10 cellular contexts compared by ENCODE assay signal in genomic region chr10:116470768-116471415, GRCh38. TPM values are rescaled to one million over a fixed set of nuclear protein-coding genes. Genes with fewer than 3 reads are reported as not detected.
A peak's percentile ranks its signal among the peaks of the same experiment; 100 is the strongest.
DNase-seq lines count a peak whose midpoint lies in the region; ATAC-seq, FAIRE-seq and TF ChIP-seq lines count a peak whose summit lies in the region.
"Had no signal": no experiment of that assay in that cellular context is flagged by ENCODE, and none has a peak within 500 bp of the region (broad histone marks: within the 10 kb centered on the region; RNA-seq: fewer than 3 reads in every experiment).

No MANE protein-coding gene starts in this region.

- H3K4me1 Mint-ChIP-seq in mesothelial cell of epicardium: peaks cover 20% of the 10 kb centered on the region

- H3K27me3 ChIP-seq in H7 (ENCODE audit: control insufficient read depth, insufficient read depth, low read length): no peaks in the 10 kb centered on the region

- H3K9me3 Mint-ChIP-seq in mesothelial cell of epicardium: peaks cover 7% of the 10 kb centered on the region

- H3K4me3 ChIP-seq in AG09309 (ENCODE audit: control insufficient read depth, low read depth, low read length) (no peak overlapping the region), H7 (ENCODE audit: insufficient read depth, low read depth, low read length) (no peak overlapping the region)

- TF ChIP-seq CTCF in AG09309 (IDR thresholded peaks at IDR 0.05; ENCODE audit: control insufficient read depth, insufficient read depth, low read depth, low read length, missing control alignments) (peak; percentile 26), mesothelial cell of epicardium (IDR thresholded peaks at IDR 0.05; ENCODE audit: unreplicated experiment) (no peak)

- FAIRE-seq in RCC 7860 (lab: Jason Lieb, UNC): peak; percentile 69
- FAIRE-seq: GM12891 had no signal

- H3K36me3 Mint-ChIP-seq in mesothelial cell of epicardium: no peaks in the 10 kb centered on the region
- H3K36me3 Mint-ChIP-seq: activated CD4-positive, alpha-beta memory T cell treated with anti-CD3 and anti-CD28 coated beads for 36 hours had no signal

- H3K4me3 Mint-ChIP-seq in mesothelial cell of epicardium: no peak overlapping the region
- H3K4me3 Mint-ChIP-seq: activated CD4-positive, alpha-beta memory T cell treated with anti-CD3 and anti-CD28 coated beads for 36 hours had no signal

- no peaks in the 10 kb centered on the region for H3K36me3 ChIP-seq in H7 (replicated peaks; ENCODE audit: control insufficient read depth, insufficient read depth, low read length)

- H3K27ac Mint-ChIP-seq in mesothelial cell of epicardium: no peak overlapping the region
- H3K27ac Mint-ChIP-seq: activated CD4-positive, alpha-beta memory T cell treated with anti-CD3 and anti-CD28 coated beads for 36 hours had no signal

- ATAC-seq in GM21717 (IDR thresholded peaks at IDR 0.05; ENCODE audit: unreplicated experiment): no peak

- DNase-seq in AG09309 (ENCODE audit: low read depth) (no peak), H7 (peak; percentile 71), RCC 7860 (ENCODE audit: low spot score) (peak; percentile 32), iPS-NIHi11 (ENCODE audit: low spot score) (peak; percentile 67), mesothelial cell of epicardium (ENCODE audit: low spot score in 2 of 2, unreplicated experiment in 2 of 2) (no peak), NCI-H1436 (lab: John Stamatoyannopoulos, UW) (no peak)
- no peak for DNase-seq in activated T-cell treated with anti-CD3 and anti-CD28 coated beads, Interleukin-2, amount 50 U/mL, for 48 hours
- DNase-seq: activated CD4-positive, alpha-beta memory T cell treated with anti-CD3 and anti-CD28 coated beads for 36 hours had no signal

- H3K27me3 Mint-ChIP-seq in mesothelial cell of epicardium (ENCODE audit: low read depth): peaks cover 12% of the 10 kb centered on the region

RNA-seq across cellular contexts. Expression of gene PNLIPRP3, which starts 43.2 kb away (rescaled TPM):
- total RNA-seq in H7 (2014; rRNA removed; shearing (Covaris generic)): not detected in 2 replicates
- total RNA-seq in mesothelial cell of epicardium: not detected in 3 replicates
- total RNA-seq: activated CD4-positive, alpha-beta memory T cell treated with anti-CD3 and anti-CD28 coated beads for 36 hours had no signal

Comparison
In these comparisons a context has a peak if more than half of its experiments do, and no peak if none do; other contexts are left out.
1. DNase-seq: peak in H7 (single experiment), RCC 7860 (single experiment) and iPS-NIHi11 (single experiment); none in AG09309 (single experiment), activated T-cell treated with anti-CD3 and anti-CD28 coated beads, Interleukin-2, amount 50 U/mL, for 48 hours (0 of 2), mesothelial cell of epicardium (0 of 2) and NCI-H1436 (single experiment).